Comparison of ENCODE assay signal across 31 cellular contexts in genomic region chr14:48568252-48568651, GRCh38.
"Had no signal": no experiment of that assay in that cellular context is flagged by ENCODE, and none has a peak within 500 bp of the region (broad histone marks: within the 10 kb centered on the region; RNA-seq: fewer than 3 reads in every experiment).

No MANE protein-coding gene starts in this region.

- H3K9me3 ChIP-seq: adrenal gland, body of pancreas had no signal

- H3K27me3 ChIP-seq: adrenal gland, body of pancreas, brain microvascular endothelial cell, breast epithelium had no signal

- H3K4me3 ChIP-seq: adrenal gland, body of pancreas, breast epithelium had no signal

- H3K4me1 ChIP-seq: body of pancreas, breast epithelium had no signal

- H3K36me3 ChIP-seq: adrenal gland, brain microvascular endothelial cell, breast epithelium had no signal

- DNase-seq: activated B cell treated with CpG ODN at 0.5 μM for 24 hours; activated CD4-positive, alpha-beta memory T cell treated with anti-CD3 and anti-CD28 coated beads for 36 hours; activated CD4-positive, alpha-beta T cell treated with anti-CD3 and anti-CD28 coated beads for 4 hours; activated CD4-positive, alpha-beta T cell treated with anti-CD3 and anti-CD28 coated beads, Interleukin-2, amount 10 ng/mL, durations not matched to agents 24 days and 14 days; activated CD4-positive, alpha-beta T cell treated with anti-CD3 and anti-CD28 coated beads, Interleukin-2, amount 50 U/mL, for 1 hour; activated CD4-positive, alpha-beta T cell treated with anti-CD3 and anti-CD28 coated beads, Interleukin-2, amount 50 U/mL, for 4 hours; activated CD4-positive, CD25-positive, alpha-beta regulatory T cell treated with anti-CD3 and anti-CD28 coated beads, Interleukin-2, amount 50 U/mL, for 72 hours; activated CD8-positive, alpha-beta memory T cell treated with anti-CD3 and anti-CD28 coated beads, Interleukin-2, amount 50 U/mL, for 4 hours; activated CD8-positive, alpha-beta T cell treated with anti-CD3 and anti-CD28 coated beads for 36 hours; activated effector memory CD4-positive, alpha-beta T cell treated with anti-CD3 and anti-CD28 coated beads, Interleukin-2, amount 50 U/mL, for 16 hours; activated gamma-delta T cell treated with Interleukin-2 at 50 U/mL for 16 hours; activated naive CD4-positive, alpha-beta T cell; activated naive CD4-positive, alpha-beta T cell treated with anti-CD3 and anti-CD28 coated beads for 36 hours; activated naive CD4-positive, alpha-beta T cell treated with anti-CD3 and anti-CD28 coated beads, Interleukin-2, amount 50 U/mL, for 16 hours; activated naive CD8-positive, alpha-beta T cell treated with anti-CD3 and anti-CD28 coated beads for 36 hours; activated T-cell treated with anti-CD3 and anti-CD28 coated beads for 4 hours; activated T-cell treated with anti-CD3 and anti-CD28 coated beads, Interleukin-2, amount 50 U/mL, for 1 hour; activated T-cell treated with anti-CD3 and anti-CD28 coated beads, Interleukin-2, amount 50 U/mL, for 4 hours; activated T-cell treated with anti-CD3 and anti-CD28 coated beads, Interleukin-2, amount 50 U/mL, for 72 hours; adrenal gland; amniotic stem cell; aorta; body of pancreas; central memory CD4-positive, alpha-beta T cell; T-helper 2 cell; T-helper 9 cell had no signal

- ATAC-seq: activated CD8-positive, alpha-beta T cell treated with anti-CD3 and anti-CD28 coated beads for 36 hours; activated naive CD4-positive, alpha-beta T cell treated with anti-CD3 and anti-CD28 coated beads, Interleukin-2, amount 50 U/mL, for 72 hours; activated T-cell treated with anti-CD3 and anti-CD28 coated beads, Interleukin-2, amount 50 U/mL, for 4 hours; activated T-cell treated with anti-CD3 and anti-CD28 coated beads, Interleukin-2, amount 50 U/mL, for 72 hours; activated T-helper 17 cell treated with anti-CD3 and anti-CD28 coated beads, Interleukin-2, amount 50 U/mL, for 72 hours; body of pancreas had no signal

- H3K27ac ChIP-seq: adrenal gland, body of pancreas, brain microvascular endothelial cell, breast epithelium, VCaP had no signal
